12 cellular contexts compared by ENCODE assay signal in the genomic region with DNA sequence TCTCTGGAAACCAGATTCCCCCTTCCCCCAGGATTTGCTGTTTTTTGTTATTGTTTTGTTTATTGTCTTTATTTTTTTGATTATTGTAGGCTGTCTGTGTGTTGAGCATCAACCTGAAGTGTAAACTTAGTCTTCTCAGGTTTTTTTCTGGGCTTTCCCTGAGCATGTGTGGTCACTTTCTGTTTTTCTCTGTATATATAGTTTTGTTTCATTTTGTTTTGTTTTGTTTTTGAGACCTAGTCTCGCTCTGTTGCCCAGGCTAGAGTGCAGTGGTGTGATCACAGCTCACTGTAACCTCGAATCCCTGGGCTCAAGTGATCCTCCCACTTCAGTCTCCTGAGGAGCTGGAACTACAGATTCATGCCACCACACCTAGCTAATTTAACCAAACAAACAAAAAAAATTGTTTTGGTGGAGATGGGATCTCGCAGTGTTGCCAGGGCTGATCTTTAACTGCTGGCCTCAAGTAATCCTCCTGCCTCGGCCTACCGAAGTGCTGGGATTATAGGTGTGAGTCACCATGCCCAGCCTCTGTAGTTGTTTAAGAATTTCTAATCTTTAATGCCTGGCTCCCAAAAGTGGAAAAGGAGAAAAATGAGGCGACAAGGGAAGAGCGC. TPM values are rescaled to one million over a fixed set of nuclear protein-coding genes. Genes with fewer than 3 reads are reported as not detected.
A peak's percentile ranks its signal among the peaks of the same experiment; 100 is the strongest.
DNase-seq lines count a peak whose midpoint lies in the region; ATAC-seq, FAIRE-seq and TF ChIP-seq lines count a peak whose summit lies in the region.
"Had no signal": no experiment of that assay in that cellular context is flagged by ENCODE, and none has a peak within 500 bp of the region (broad histone marks: within the 10 kb centered on the region; RNA-seq: fewer than 3 reads in every experiment).

No MANE protein-coding gene starts in this region.

- H3K9me3 ChIP-seq in pancreas (no peaks in the 10 kb centered on the region), upper lobe of left lung (no peaks in the 10 kb centered on the region)
- H3K9me3 ChIP-seq: right lobe of liver had no signal

- FAIRE-seq in pancreas (lab: Jason Lieb, UNC) = no peak
- FAIRE-seq: K562 had no signal

- peaks cover 2% of the 10 kb centered on the region for H3K36me3 Mint-ChIP-seq in activated B cell treated with CpG ODN at 0.5 μM for 24 hours (ENCODE audit: low read depth)

- no peaks in the 10 kb centered on the region for H3K36me3 ChIP-seq in pancreas
- H3K36me3 ChIP-seq in upper lobe of left lung = no peaks in the 10 kb centered on the region
- H3K36me3 ChIP-seq: esophagus squamous epithelium, right lobe of liver had no signal

- H3K4me3 Mint-ChIP-seq in activated B cell treated with CpG ODN at 0.5 μM for 24 hours = peak overlapping the region; percentile 25

- no peak for TF ChIP-seq POLR2A in upper lobe of left lung (IDR thresholded peaks at IDR 0.05)

- H3K27me3 ChIP-seq in pancreas (no peaks in the 10 kb centered on the region), upper lobe of left lung (no peaks in the 10 kb centered on the region)
- H3K27me3 ChIP-seq: esophagus squamous epithelium, right lobe of liver had no signal

- H3K4me1 ChIP-seq in pancreas = no peaks in the 10 kb centered on the region
- peaks cover 0 to 5% (median 0%) of the 10 kb centered on the region in 4 donors for H3K4me1 ChIP-seq in upper lobe of left lung
- H3K4me1 ChIP-seq: right lobe of liver had no signal

- H3K27ac ChIP-seq in pancreas (no peak overlapping the region), upper lobe of left lung (no peak overlapping the region)
- H3K27ac ChIP-seq: esophagus squamous epithelium, right lobe of liver had no signal

- no peak for TF ChIP-seq CTCF in GM12865 (IDR thresholded peaks at IDR 0.05; ENCODE audit: insufficient read depth, low read depth, low read length, missing control alignments)
- no peak for TF ChIP-seq CTCF in activated B cell treated with CpG ODN at 0.5 μM for 24 hours (IDR thresholded peaks at IDR 0.05)
- no peak for TF ChIP-seq CTCF in pancreas (IDR thresholded peaks at IDR 0.05)
- TF ChIP-seq CTCF in upper lobe of left lung (IDR thresholded peaks at IDR 0.05) = no peak

- CTCF ChIA-PET in activated B cell treated with CpG ODN at 0.5 μM for 24 hours (lab: Charles Lee) = no interaction called here

- TF ChIP-seq EP300 in upper lobe of left lung (IDR thresholded peaks at IDR 0.05) = no peak

- POLR2A ChIA-PET in activated B cell treated with CpG ODN at 0.5 μM for 24 hours (lab: Charles Lee) = no interaction called here

- no peaks in the 10 kb centered on the region for H3K27me3 Mint-ChIP-seq in activated B cell treated with CpG ODN at 0.5 μM for 24 hours

- intact Hi-C loops in activated B cell treated with CpG ODN at 0.5 μM for 24 hours (cut with micrococcal nuclease) (no loop called here), pancreas (cut with DNase I) (no loop called here)

- H3K4me1 Mint-ChIP-seq in activated B cell treated with CpG ODN at 0.5 μM for 24 hours = peaks cover 27% of the 10 kb centered on the region

- H3K4me3 ChIP-seq in GM12865 (ENCODE audit: low read depth, low read length) (no peak overlapping the region), pancreas (no peak overlapping the region), upper lobe of left lung (no peak overlapping the region)
- H3K4me3 ChIP-seq: esophagus squamous epithelium, K562, right lobe of liver had no signal

- DNase-seq in GM12865 (ENCODE audit: low read depth) = peak; percentile 37
- DNase-seq in activated B cell treated with CpG ODN at 0.5 μM for 24 hours = no peak
- DNase-seq in pancreas = no peak
- no peak for DNase-seq in SHP77 treated with DMSO at 0.1 percent for 48 hours (lab: John Stamatoyannopoulos, UW)
- no peak for DNase-seq in upper lobe of left lung
- DNase-seq in SK-N-DZ (ENCODE audit: low spot score) = no peak
- DNase-seq: DND-41, esophagus squamous epithelium, right lobe of liver had no signal

- peak overlapping the region; percentile 73 for H3K27ac Mint-ChIP-seq in activated B cell treated with CpG ODN at 0.5 μM for 24 hours

- WGBS in pancreas, 2 donors = 77 to 97% methylated on average over 7 of the region's 7 CpGs
- 66 to 90% methylated on average over 6 to 7 of the region's 7 CpGs for WGBS in upper lobe of left lung, 2 donors

- ATAC-seq in GM19463 (IDR thresholded peaks at IDR 0.05; ENCODE audit: unreplicated experiment) (peak; percentile 76), HG02981 (IDR thresholded peaks at IDR 0.05; ENCODE audit: unreplicated experiment) (peak; percentile 80), activated B cell treated with CpG ODN at 0.5 μM for 24 hours (ENCODE audit: low read depth) (peak; percentile 52), pancreas (no peak), upper lobe of left lung (ENCODE audit: low FRiP score in 2 of 2) (no peak)
- ATAC-seq: K562, right lobe of liver had no signal

- H3K9me3 Mint-ChIP-seq in activated B cell treated with CpG ODN at 0.5 μM for 24 hours = no peaks in the 10 kb centered on the region

RNA-seq across cellular contexts. Expression of a gene that starts 9.1 kb away (rescaled TPM):
- total RNA-seq in activated B cell treated with CpG ODN at 0.5 μM for 24 hours (13.9 and 15.0 TPM in 2 replicates), pancreas (10 to 100 TPM; 13.9 to 46.8 (median 23.3) TPM), upper lobe of left lung (10 to 100 TPM; 22.4 to 83.3 (median 67.0) TPM)
- polyA plus RNA-seq in pancreas = 10 to 100 TPM in 1 of 2 donors, 1 to 10 TPM in 1; 9.2 to 12.9 TPM
- 5.8 and 6.7 TPM in 2 replicates for polyA plus RNA-seq in SK-N-DZ (2014; cell fraction: cytosol; rRNA removed)
- 1.6 and 2.4 TPM in 2 replicates for polyA plus RNA-seq in SK-N-DZ (2014; cell fraction: nucleus; rRNA removed)

Comparison
In these comparisons a context has a peak if more than half of its experiments do, and no peak if none do; other contexts are left out.
1. ATAC-seq: peak in GM19463 (single experiment), HG02981 (single experiment) and activated B cell treated with CpG ODN at 0.5 μM for 24 hours (single experiment); none in pancreas (0 of 4) and upper lobe of left lung (0 of 2).